ENCODE assay signal across 8 cellular contexts in the genomic region with DNA sequence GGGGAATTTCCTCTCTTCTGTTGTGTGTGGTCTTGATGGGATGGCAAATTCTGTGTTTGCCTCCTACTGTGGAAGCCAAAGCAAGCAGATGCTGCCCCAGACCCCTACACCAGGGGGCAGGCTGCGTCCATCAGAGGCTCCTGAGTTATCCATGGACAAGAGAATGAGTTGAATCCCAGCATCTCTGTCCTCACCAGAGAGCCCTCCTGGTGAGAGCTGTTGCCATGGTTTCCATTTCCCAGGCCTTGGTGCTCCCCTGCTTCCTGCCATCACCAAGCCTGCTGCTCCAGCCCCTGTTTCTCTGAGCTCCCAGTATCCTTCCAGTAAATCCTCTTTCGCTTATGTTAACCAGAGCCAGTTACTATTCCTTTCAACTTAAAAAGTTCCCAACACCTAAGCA. TPM values are rescaled to one million over a fixed set of nuclear protein-coding genes. Genes with fewer than 3 reads are reported as not detected.
DNase-seq lines count a peak whose midpoint lies in the region; ATAC-seq and TF ChIP-seq lines count a peak whose summit lies in the region.

No MANE protein-coding gene starts in this region.

- H3K9me3 ChIP-seq in MG63 (no peaks in the 10 kb centered on the region), esophagus squamous epithelium (no peaks in the 10 kb centered on the region)

- no peak overlapping the region for H3K4me3 Mint-ChIP-seq in neural crest cell

- H3K9me3 Mint-ChIP-seq in neural crest cell = no peaks in the 10 kb centered on the region

- H3K27me3 ChIP-seq in MG63 (no peaks in the 10 kb centered on the region), esophagus squamous epithelium (no peaks in the 10 kb centered on the region)

- H3K27ac Mint-ChIP-seq in neural crest cell (ENCODE audit: unreplicated experiment) = no peak overlapping the region

- WGBS in esophagus squamous epithelium, 2 donors = 19 to 95% methylated on average over 1 to 2 of the region's 2 CpGs

- H3K4me3 ChIP-seq in MG63 (no peak overlapping the region), esophagus squamous epithelium (no peak overlapping the region)

- peaks cover 4% of the 10 kb centered on the region for H3K27me3 Mint-ChIP-seq in neural crest cell (ENCODE audit: low read depth)

- peaks cover 2 to 12% (median 12%) of the 10 kb centered on the region in 3 donors for H3K4me1 ChIP-seq in esophagus squamous epithelium

- DNase-seq in NCI-H526 (lab: John Stamatoyannopoulos, UW) = peak; percentile 34 to 82
- DNase-seq in NCI-H526 treated with DMSO at 0.1 percent for 48 hours (lab: John Stamatoyannopoulos, UW) = no peak
- peak; percentile 67 for DNase-seq in MG63
- peak; percentile 51 for DNase-seq in SHP77 treated with DMSO at 0.1 percent for 48 hours (lab: John Stamatoyannopoulos, UW)
- DNase-seq in esophagus squamous epithelium (lab: John Stamatoyannopoulos, UW) = no peak
- peak; percentile 61 for DNase-seq in neural crest cell (ENCODE audit: low read depth, low spot score)
- DNase-seq in stimulated activated CD4-positive, alpha-beta T cell treated with anti-CD3 and anti-CD28 coated beads, Interleukin-4, amount 100 ng/mL, for 4 hours = no peak

- H3K36me3 Mint-ChIP-seq in neural crest cell (ENCODE audit: low read depth) = no peaks in the 10 kb centered on the region

- intact Hi-C loops in esophagus squamous epithelium (cut with DNase I) = loop anchor here (5.0 kb wide), 1 partner anchor 254 kb away; no protein-coding TSS in a partner anchor

- TF ChIP-seq POLR2A in esophagus squamous epithelium (IDR thresholded peaks at IDR 0.05) = no peak

- H3K4me1 Mint-ChIP-seq in neural crest cell = peaks cover 16% of the 10 kb centered on the region

- ATAC-seq in HG03571 (IDR thresholded peaks at IDR 0.05; ENCODE audit: unreplicated experiment) = no peak

- TF ChIP-seq CTCF in esophagus squamous epithelium (IDR thresholded peaks at IDR 0.05) = peak in 5 of 6 experiments; percentile 49 to 82 (median 57)
- peak; percentile 86 for TF ChIP-seq CTCF in neural crest cell (conservative IDR thresholded peaks at IDR 0.05)

- no peaks in the 10 kb centered on the region for H3K36me3 ChIP-seq in MG63
- H3K36me3 ChIP-seq in esophagus squamous epithelium = no peaks in the 10 kb centered on the region

- H3K27ac ChIP-seq in esophagus squamous epithelium = no peak overlapping the region

RNA-seq across cellular contexts. Expression of a gene that starts 20.4 kb away (rescaled TPM):
- 224 and 362 TPM in 2 replicates for total RNA-seq in MG63 (2014; rRNA removed; shearing (Covaris generic); ENCODE audit: low replicate concordance)
- total RNA-seq in esophagus squamous epithelium (100 to 1,000 TPM in 1 of 4 donors, 10 to 100 TPM in 3; 65.4 to 104 (median 89.9) TPM), neural crest cell (18.4 and 18.5 TPM in 2 replicates)

Comparison
In these comparisons a context has a peak if more than half of its experiments do, and no peak if none do; other contexts are left out.
1. DNase-seq: peak in NCI-H526 (2 of 2), MG63 (single experiment), SHP77 treated with DMSO at 0.1 percent for 48 hours (single experiment) and neural crest cell (single experiment); none in NCI-H526 treated with DMSO at 0.1 percent for 48 hours (single experiment), esophagus squamous epithelium (single experiment) and stimulated activated CD4-positive, alpha-beta T cell treated with anti-CD3 and anti-CD28 coated beads, Interleukin-4, amount 100 ng/mL, for 4 hours (0 of 2).